ENCODE assay signal across 1 cellular context in genomic region chr6:96837138-96837971, GRCh38.
A peak's percentile ranks its signal among the peaks of the same experiment; 100 is the strongest.
TF ChIP-seq lines count a peak whose summit lies in the region.

Gene GPR63 (minus strand): TSS chr6:96837477. CDS start chr6:96799731, 37,746 bp downstream.

TF ChIP-seq in HepG2, 621 proteins besides CTCF, POLR2A, EP300 and RAD21 (continued from another document and continues in another):
- TF ChIP-seq THAP9 (CRISPR knock-in tag; IDR thresholded peaks at IDR 0.05; ENCODE audit: borderline replicate concordance), result no peak
- TF ChIP-seq ZBTB26 (CRISPR knock-in tag; IDR thresholded peaks at IDR 0.05; ENCODE audit: borderline replicate concordance), result no peak
- TF ChIP-seq MLLT10 (CRISPR knock-in tag; IDR thresholded peaks at IDR 0.05), result no peak
- no peak for TF ChIP-seq PRPF4 (IDR thresholded peaks at IDR 0.05; ENCODE audit: low read depth, low read length, poor library complexity, severe bottlenecking)
- TF ChIP-seq MXD3 (CRISPR knock-in tag; IDR thresholded peaks at IDR 0.05), result no peak; the same call in 1 of the 2 replicates
- TF ChIP-seq ZFP36L2 (CRISPR knock-in tag; IDR thresholded peaks at IDR 0.05), result no peak
- TF ChIP-seq CCDC6 (CRISPR knock-in tag; IDR thresholded peaks at IDR 0.05), result no peak
- TF ChIP-seq ZNF878 (CRISPR knock-in tag; IDR thresholded peaks at IDR 0.05), result no peak
- no peak for TF ChIP-seq ZNF333 (CRISPR knock-in tag; IDR thresholded peaks at IDR 0.05; ENCODE audit: borderline replicate concordance)
- TF ChIP-seq ZNF136 (CRISPR knock-in tag; IDR thresholded peaks at IDR 0.05; ENCODE audit: low read depth), result no peak
- TF ChIP-seq FOSL2 (CRISPR knock-in tag; IDR thresholded peaks at IDR 0.05), result no peak
- TF ChIP-seq MEIS2 (CRISPR knock-in tag; IDR thresholded peaks at IDR 0.05), result no peak
- no peak for TF ChIP-seq HDAC6 (IDR thresholded peaks at IDR 0.05; ENCODE audit: low read depth, low read length)
- no peak for TF ChIP-seq ZNF296 (CRISPR knock-in tag; conservative IDR thresholded peaks at IDR 0.05)
- TF ChIP-seq SNAPC5 (CRISPR knock-in tag; IDR thresholded peaks at IDR 0.05; ENCODE audit: borderline replicate concordance), result no peak
- TF ChIP-seq ZNF552 (CRISPR knock-in tag; IDR thresholded peaks at IDR 0.05; ENCODE audit: borderline replicate concordance), result no peak
- no peak for TF ChIP-seq ZGPAT (CRISPR knock-in tag; IDR thresholded peaks at IDR 0.05)
- no peak for TF ChIP-seq IRF1 (CRISPR knock-in tag; IDR thresholded peaks at IDR 0.05; ENCODE audit: low read depth)
- no peak for TF ChIP-seq ZNF784 (CRISPR knock-in tag; IDR thresholded peaks at IDR 0.05; ENCODE audit: borderline replicate concordance)
- TF ChIP-seq PAX8 (CRISPR knock-in tag; IDR thresholded peaks at IDR 0.05; ENCODE audit: borderline replicate concordance), result no peak
- peak; percentile 21; the same call in 1 of the 2 replicates for TF ChIP-seq BCL6 (CRISPR knock-in tag; IDR thresholded peaks at IDR 0.05)
- TF ChIP-seq CREM (IDR thresholded peaks at IDR 0.05), result no peak
- TF ChIP-seq CREM (CRISPR knock-in tag; IDR thresholded peaks at IDR 0.05), result no peak
- no peak for TF ChIP-seq HCFC1 (IDR thresholded peaks at IDR 0.05; ENCODE audit: low read depth, low read length)
- TF ChIP-seq SNAPC4 (CRISPR knock-in tag; IDR thresholded peaks at IDR 0.05), result no peak
- no peak for TF ChIP-seq ZNF605 (CRISPR knock-in tag; IDR thresholded peaks at IDR 0.05)
- TF ChIP-seq HOXD1 (CRISPR knock-in tag; IDR thresholded peaks at IDR 0.05), result no peak
- TF ChIP-seq HNF1B (CRISPR knock-in tag; IDR thresholded peaks at IDR 0.05), result no peak
- TF ChIP-seq EZH2 (conservative IDR thresholded peaks at IDR 0.05; ENCODE audit: low read depth, low read length), result no peak
- TF ChIP-seq ZFP90 (CRISPR knock-in tag; IDR thresholded peaks at IDR 0.05; ENCODE audit: borderline replicate concordance), result no peak
- no peak for TF ChIP-seq FOXA3 (CRISPR knock-in tag; IDR thresholded peaks at IDR 0.05)
- no peak for TF ChIP-seq ZNF207 (IDR thresholded peaks at IDR 0.05; ENCODE audit: borderline replicate concordance)
- TF ChIP-seq ZNF687 (CRISPR knock-in tag; IDR thresholded peaks at IDR 0.05), result peak; percentile 66
- 0 out of 2 replicates have a peak, but pooled peaks have one; percentile 56 for TF ChIP-seq FOXC1 (CRISPR knock-in tag; IDR thresholded peaks at IDR 0.05; ENCODE audit: borderline replicate concordance)
- no peak for TF ChIP-seq MLXIP (CRISPR knock-in tag; IDR thresholded peaks at IDR 0.05; ENCODE audit: borderline replicate concordance)
